Comparison of ENCODE assay signal across 28 cellular contexts in the genomic region with DNA sequence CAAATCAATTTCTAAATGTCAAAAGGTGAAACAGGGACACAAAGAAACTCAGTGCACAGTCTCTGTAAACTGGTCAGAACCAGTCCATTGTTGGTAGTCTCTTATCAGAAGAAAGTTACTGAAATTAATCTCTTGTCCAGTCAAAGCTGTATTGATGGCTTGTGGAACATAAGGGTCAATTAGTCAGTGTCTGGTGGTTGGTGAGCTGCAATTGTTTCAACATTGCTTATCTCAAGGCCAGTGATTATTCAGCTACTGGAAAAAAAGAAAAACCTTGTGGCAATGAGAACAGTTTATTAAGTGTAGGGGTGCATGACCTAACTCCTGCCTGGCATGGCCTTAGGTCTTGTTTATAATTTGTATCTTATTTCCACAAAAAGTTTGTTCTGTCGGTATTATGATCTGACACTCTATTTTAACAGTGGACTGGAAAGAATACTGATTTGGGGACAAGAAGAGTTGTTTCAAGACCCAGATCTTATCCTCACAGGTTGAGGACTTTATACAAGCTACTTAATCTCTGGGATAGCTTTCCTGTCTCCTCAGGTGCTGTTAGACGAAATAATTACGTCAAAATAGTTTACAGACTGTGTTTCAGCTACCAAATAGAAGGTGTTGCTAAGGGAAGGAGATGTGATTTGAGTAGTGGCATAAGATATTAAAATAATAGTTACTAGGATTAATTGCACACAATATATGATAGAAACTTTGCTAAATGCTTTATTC.
"Had no signal": no experiment of that assay in that cellular context is flagged by ENCODE, and none has a peak within 500 bp of the region (broad histone marks: within the 10 kb centered on the region; RNA-seq: fewer than 3 reads in every experiment).

No MANE protein-coding gene starts in this region.

- ATAC-seq: left lobe of liver; mucosa of descending colon; stimulated activated memory B cell treated with anti-CD40 and anti-IgM and Interleukin-4, amounts not matched to agents 10 μg/mL and 1 μg/mL and 100 μg/mL, for 72 hours; stimulated activated naive CD8-positive, alpha-beta T cell treated with anti-CD3 and anti-CD28 coated beads, Interleukin-15, Interleukin-2, amounts not matched to agents 100 U/mL and 50 U/mL, for 24 hours had no signal

- H3K4me3 Mint-ChIP-seq: central memory CD8-positive, alpha-beta T cell; dendritic cell treated with granulocyte-macrophage colony-stimulating factor and Interleukin-4, amounts not matched to agents 40 ng/mL and 50 ng/mL, for 4 days; endodermal cell; immature natural killer cell; memory B cell; naive B cell; nephron; stimulated activated memory B cell treated with anti-CD40 and anti-IgM and Interleukin-4, amounts not matched to agents 10 μg/mL and 1 μg/mL and 100 μg/mL, for 72 hours had no signal

- H3K4me3 ChIP-seq: colonic mucosa, esophagus muscularis mucosa, lung, mucosa of descending colon, ovary, right atrium auricular region, sigmoid colon, thoracic aorta, tibial nerve, upper lobe of left lung had no signal

- H3K36me3 Mint-ChIP-seq: immature natural killer cell; memory B cell; naive B cell; stimulated activated memory B cell treated with anti-CD40 and anti-IgM and Interleukin-4, amounts not matched to agents 10 μg/mL and 1 μg/mL and 100 μg/mL, for 72 hours had no signal

- H3K27me3 ChIP-seq: colonic mucosa, esophagus muscularis mucosa, ovary, right atrium auricular region, sigmoid colon, tibial nerve, upper lobe of left lung had no signal

- H3K27ac Mint-ChIP-seq: dendritic cell treated with granulocyte-macrophage colony-stimulating factor and Interleukin-4, amounts not matched to agents 40 ng/mL and 50 ng/mL, for 4 days; endodermal cell; immature natural killer cell; memory B cell; naive B cell; nephron; stimulated activated memory B cell treated with anti-CD40 and anti-IgM and Interleukin-4, amounts not matched to agents 10 μg/mL and 1 μg/mL and 100 μg/mL, for 72 hours had no signal

- H3K36me3 ChIP-seq: colonic mucosa, esophagus muscularis mucosa, ovary, right atrium auricular region, sigmoid colon, thoracic aorta, tibial nerve, upper lobe of left lung had no signal

- H3K9me3 Mint-ChIP-seq: endodermal cell, nephron had no signal

- H3K4me1 ChIP-seq: colonic mucosa, esophagus muscularis mucosa, right atrium auricular region, sigmoid colon, tibial nerve, upper lobe of left lung had no signal

- H3K27ac ChIP-seq: colonic mucosa, esophagus muscularis mucosa, ovary, right atrium auricular region, sigmoid colon, thoracic aorta, tibial nerve, upper lobe of left lung had no signal

- DNase-seq: colonic mucosa; effector CD8-positive, alpha-beta T cell; endodermal cell; hypothalamus; immature natural killer cell; mucosa of descending colon; naive B cell; occipital lobe; ovary; sigmoid colon; stimulated activated CD4-positive, alpha-beta T cell treated with anti-CD3 and anti-CD28 coated beads, Interleukin-4, amount 100 ng/mL, for 4 hours; stimulated activated naive CD8-positive, alpha-beta T cell treated with anti-CD3 and anti-CD28 coated beads, Interleukin-15, Interleukin-2, amounts not matched to agents 100 U/mL and 50 U/mL, for 24 hours; substantia nigra; upper lobe of left lung had no signal

- H3K4me1 Mint-ChIP-seq: central memory CD8-positive, alpha-beta T cell; immature natural killer cell; memory B cell; naive B cell; nephron; stimulated activated memory B cell treated with anti-CD40 and anti-IgM and Interleukin-4, amounts not matched to agents 10 μg/mL and 1 μg/mL and 100 μg/mL, for 72 hours had no signal

- H3K27me3 Mint-ChIP-seq: central memory CD8-positive, alpha-beta T cell; dendritic cell treated with granulocyte-macrophage colony-stimulating factor and Interleukin-4, amounts not matched to agents 40 ng/mL and 50 ng/mL, for 4 days; memory B cell; naive B cell; stimulated activated memory B cell treated with anti-CD40 and anti-IgM and Interleukin-4, amounts not matched to agents 10 μg/mL and 1 μg/mL and 100 μg/mL, for 72 hours had no signal

- FAIRE-seq: frontal cortex, keratinocyte, urothelium cell line had no signal

- H3K9me3 ChIP-seq: colonic mucosa, esophagus muscularis mucosa, mucosa of descending colon, ovary, right atrium auricular region, sigmoid colon, thoracic aorta, tibial nerve, upper lobe of left lung had no signal
